ENCODE assay signal across 12 cellular contexts in genomic region chr11:125326126-125326525, GRCh38.
DNase-seq lines count a peak whose midpoint lies in the region; TF ChIP-seq lines count a peak whose summit lies in the region.
"Had no signal": no experiment of that assay in that cellular context is flagged by ENCODE, and none has a peak within 500 bp of the region (broad histone marks: within the 10 kb centered on the region; RNA-seq: fewer than 3 reads in every experiment).

No MANE protein-coding gene starts in this region.

- DNase-seq in activated naive CD4-positive, alpha-beta T cell (lab: John Stamatoyannopoulos, UW): no peak
- no peak for DNase-seq in endothelial cell (ENCODE audit: low spot score)
- no peak for DNase-seq in nephron progenitor cell
- no peak for DNase-seq in glutamatergic neuron
- DNase-seq: AML-193; Calu3; CD4-positive, alpha-beta T cell; CD8-positive, alpha-beta T cell; DMS79 treated with DMSO at 0.1 percent for 48 hours; GF-D8 had no signal

- no peaks in the 10 kb centered on the region for H3K4me1 Mint-ChIP-seq in activated naive CD4-positive, alpha-beta T cell treated with anti-CD3 and anti-CD28 coated beads, Interleukin-2, amount 50 U/mL, for 24 hours
- peaks cover 33% of the 10 kb centered on the region for H3K4me1 Mint-ChIP-seq in endothelial cell (ENCODE audit: unreplicated experiment)
- peaks cover 60% of the 10 kb centered on the region for H3K4me1 Mint-ChIP-seq in nephron progenitor cell
- peaks cover 12% of the 10 kb centered on the region for H3K4me1 Mint-ChIP-seq in glutamatergic neuron (ENCODE audit: low read depth, unreplicated experiment)
- H3K4me1 Mint-ChIP-seq: B cell had no signal

- peaks cover 9% of the 10 kb centered on the region for H3K27me3 Mint-ChIP-seq in activated naive CD4-positive, alpha-beta T cell treated with anti-CD3 and anti-CD28 coated beads, Interleukin-2, amount 50 U/mL, for 24 hours
- H3K27me3 Mint-ChIP-seq in endothelial cell (ENCODE audit: unreplicated experiment) (peaks cover 16% of the 10 kb centered on the region), nephron progenitor cell (ENCODE audit: low read depth, poor library complexity) (no peaks in the 10 kb centered on the region), glutamatergic neuron (ENCODE audit: unreplicated experiment) (peaks cover 5% of the 10 kb centered on the region)

- no peak overlapping the region for H3K4me3 Mint-ChIP-seq in activated naive CD4-positive, alpha-beta T cell treated with anti-CD3 and anti-CD28 coated beads, Interleukin-2, amount 50 U/mL, for 24 hours
- H3K4me3 Mint-ChIP-seq in endothelial cell (ENCODE audit: unreplicated experiment): peak overlapping the region; percentile 1
- no peak overlapping the region for H3K4me3 Mint-ChIP-seq in nephron progenitor cell
- no peak overlapping the region for H3K4me3 Mint-ChIP-seq in glutamatergic neuron (ENCODE audit: unreplicated experiment)
- H3K4me3 Mint-ChIP-seq: B cell; CD4-positive, alpha-beta T cell; CD8-positive, alpha-beta T cell had no signal

- no peaks in the 10 kb centered on the region for H3K9me3 Mint-ChIP-seq in activated naive CD4-positive, alpha-beta T cell treated with anti-CD3 and anti-CD28 coated beads, Interleukin-2, amount 50 U/mL, for 24 hours
- H3K9me3 Mint-ChIP-seq in endothelial cell (ENCODE audit: unreplicated experiment) (no peaks in the 10 kb centered on the region), nephron progenitor cell (no peaks in the 10 kb centered on the region), glutamatergic neuron (ENCODE audit: unreplicated experiment) (peaks cover 2% of the 10 kb centered on the region)
- H3K9me3 Mint-ChIP-seq: CD4-positive, alpha-beta T cell; CD8-positive, alpha-beta T cell had no signal

- H3K36me3 Mint-ChIP-seq in activated naive CD4-positive, alpha-beta T cell treated with anti-CD3 and anti-CD28 coated beads, Interleukin-2, amount 50 U/mL, for 24 hours: no peaks in the 10 kb centered on the region
- H3K36me3 Mint-ChIP-seq in endothelial cell (ENCODE audit: low read depth, unreplicated experiment) (peaks cover 5% of the 10 kb centered on the region), nephron progenitor cell (ENCODE audit: low read depth) (no peaks in the 10 kb centered on the region), glutamatergic neuron (ENCODE audit: unreplicated experiment) (no peaks in the 10 kb centered on the region)
- H3K36me3 Mint-ChIP-seq: CD8-positive, alpha-beta T cell had no signal

- peak overlapping the region; percentile 37 for H3K27ac Mint-ChIP-seq in activated naive CD4-positive, alpha-beta T cell treated with anti-CD3 and anti-CD28 coated beads, Interleukin-2, amount 50 U/mL, for 24 hours
- H3K27ac Mint-ChIP-seq in endothelial cell (ENCODE audit: unreplicated experiment): no peak overlapping the region
- peak overlapping the region; percentile 71 for H3K27ac Mint-ChIP-seq in nephron progenitor cell
- H3K27ac Mint-ChIP-seq in glutamatergic neuron (ENCODE audit: unreplicated experiment): no peak overlapping the region
- H3K27ac Mint-ChIP-seq: B cell; CD4-positive, alpha-beta T cell; CD8-positive, alpha-beta T cell had no signal

- TF ChIP-seq CTCF in endothelial cell (IDR thresholded peaks at IDR 0.05; ENCODE audit: unreplicated experiment): no peak
- TF ChIP-seq CTCF in nephron progenitor cell (IDR thresholded peaks at IDR 0.05): no peak
- TF ChIP-seq CTCF in glutamatergic neuron (IDR thresholded peaks at IDR 0.05; ENCODE audit: partially characterized antibody, unreplicated experiment): no peak

Comparison
In these comparisons a context has a peak if more than half of its experiments do, and no peak if none do; other contexts are left out.
1. H3K27ac Mint-ChIP-seq: peak in activated naive CD4-positive, alpha-beta T cell treated with anti-CD3 and anti-CD28 coated beads, Interleukin-2, amount 50 U/mL, for 24 hours (single experiment) and nephron progenitor cell (single experiment); none in endothelial cell (single experiment) and glutamatergic neuron (single experiment).